In the genomic region with DNA sequence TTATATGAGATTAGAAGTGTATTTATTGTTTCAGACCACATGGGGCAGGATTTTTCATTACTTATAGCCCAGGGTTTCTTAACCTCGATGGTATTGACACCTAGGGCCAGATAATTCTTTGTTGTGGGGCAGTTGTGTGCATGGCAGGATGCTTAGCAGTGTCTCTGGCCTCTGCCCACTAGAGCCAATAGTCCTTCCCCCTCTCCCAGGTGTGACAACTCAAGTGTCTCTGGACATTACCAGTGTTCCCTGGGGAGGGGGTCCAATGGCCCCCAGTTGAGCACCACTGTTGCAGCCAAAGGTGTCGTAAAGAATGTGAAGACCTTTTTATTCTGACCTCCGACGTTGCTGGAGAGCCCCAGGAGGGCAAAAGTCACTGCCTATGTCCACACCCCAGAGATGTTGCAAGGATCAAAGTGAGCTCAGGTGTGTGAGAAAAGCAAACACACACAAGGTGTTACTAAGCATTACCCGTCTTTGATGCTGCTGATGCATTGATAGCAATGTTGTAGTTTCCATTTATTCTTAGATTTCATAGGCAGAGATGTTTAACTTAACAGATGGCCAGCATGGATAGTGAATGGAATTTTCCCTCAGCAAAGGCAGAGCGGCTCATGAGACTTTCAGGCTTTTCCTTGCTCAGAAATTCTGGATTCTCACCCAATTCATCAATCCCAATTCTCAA, we compare ENCODE assay signal across 1 cellular context.
A peak's percentile ranks its signal among the peaks of the same experiment; 100 is the strongest.
TF ChIP-seq lines count a peak whose summit lies in the region.

No MANE protein-coding gene starts in this region.

TF ChIP-seq in HepG2, 621 proteins besides CTCF, POLR2A, EP300 and RAD21 (continued from another document and continues in another):
- TF ChIP-seq, protein P1, sequence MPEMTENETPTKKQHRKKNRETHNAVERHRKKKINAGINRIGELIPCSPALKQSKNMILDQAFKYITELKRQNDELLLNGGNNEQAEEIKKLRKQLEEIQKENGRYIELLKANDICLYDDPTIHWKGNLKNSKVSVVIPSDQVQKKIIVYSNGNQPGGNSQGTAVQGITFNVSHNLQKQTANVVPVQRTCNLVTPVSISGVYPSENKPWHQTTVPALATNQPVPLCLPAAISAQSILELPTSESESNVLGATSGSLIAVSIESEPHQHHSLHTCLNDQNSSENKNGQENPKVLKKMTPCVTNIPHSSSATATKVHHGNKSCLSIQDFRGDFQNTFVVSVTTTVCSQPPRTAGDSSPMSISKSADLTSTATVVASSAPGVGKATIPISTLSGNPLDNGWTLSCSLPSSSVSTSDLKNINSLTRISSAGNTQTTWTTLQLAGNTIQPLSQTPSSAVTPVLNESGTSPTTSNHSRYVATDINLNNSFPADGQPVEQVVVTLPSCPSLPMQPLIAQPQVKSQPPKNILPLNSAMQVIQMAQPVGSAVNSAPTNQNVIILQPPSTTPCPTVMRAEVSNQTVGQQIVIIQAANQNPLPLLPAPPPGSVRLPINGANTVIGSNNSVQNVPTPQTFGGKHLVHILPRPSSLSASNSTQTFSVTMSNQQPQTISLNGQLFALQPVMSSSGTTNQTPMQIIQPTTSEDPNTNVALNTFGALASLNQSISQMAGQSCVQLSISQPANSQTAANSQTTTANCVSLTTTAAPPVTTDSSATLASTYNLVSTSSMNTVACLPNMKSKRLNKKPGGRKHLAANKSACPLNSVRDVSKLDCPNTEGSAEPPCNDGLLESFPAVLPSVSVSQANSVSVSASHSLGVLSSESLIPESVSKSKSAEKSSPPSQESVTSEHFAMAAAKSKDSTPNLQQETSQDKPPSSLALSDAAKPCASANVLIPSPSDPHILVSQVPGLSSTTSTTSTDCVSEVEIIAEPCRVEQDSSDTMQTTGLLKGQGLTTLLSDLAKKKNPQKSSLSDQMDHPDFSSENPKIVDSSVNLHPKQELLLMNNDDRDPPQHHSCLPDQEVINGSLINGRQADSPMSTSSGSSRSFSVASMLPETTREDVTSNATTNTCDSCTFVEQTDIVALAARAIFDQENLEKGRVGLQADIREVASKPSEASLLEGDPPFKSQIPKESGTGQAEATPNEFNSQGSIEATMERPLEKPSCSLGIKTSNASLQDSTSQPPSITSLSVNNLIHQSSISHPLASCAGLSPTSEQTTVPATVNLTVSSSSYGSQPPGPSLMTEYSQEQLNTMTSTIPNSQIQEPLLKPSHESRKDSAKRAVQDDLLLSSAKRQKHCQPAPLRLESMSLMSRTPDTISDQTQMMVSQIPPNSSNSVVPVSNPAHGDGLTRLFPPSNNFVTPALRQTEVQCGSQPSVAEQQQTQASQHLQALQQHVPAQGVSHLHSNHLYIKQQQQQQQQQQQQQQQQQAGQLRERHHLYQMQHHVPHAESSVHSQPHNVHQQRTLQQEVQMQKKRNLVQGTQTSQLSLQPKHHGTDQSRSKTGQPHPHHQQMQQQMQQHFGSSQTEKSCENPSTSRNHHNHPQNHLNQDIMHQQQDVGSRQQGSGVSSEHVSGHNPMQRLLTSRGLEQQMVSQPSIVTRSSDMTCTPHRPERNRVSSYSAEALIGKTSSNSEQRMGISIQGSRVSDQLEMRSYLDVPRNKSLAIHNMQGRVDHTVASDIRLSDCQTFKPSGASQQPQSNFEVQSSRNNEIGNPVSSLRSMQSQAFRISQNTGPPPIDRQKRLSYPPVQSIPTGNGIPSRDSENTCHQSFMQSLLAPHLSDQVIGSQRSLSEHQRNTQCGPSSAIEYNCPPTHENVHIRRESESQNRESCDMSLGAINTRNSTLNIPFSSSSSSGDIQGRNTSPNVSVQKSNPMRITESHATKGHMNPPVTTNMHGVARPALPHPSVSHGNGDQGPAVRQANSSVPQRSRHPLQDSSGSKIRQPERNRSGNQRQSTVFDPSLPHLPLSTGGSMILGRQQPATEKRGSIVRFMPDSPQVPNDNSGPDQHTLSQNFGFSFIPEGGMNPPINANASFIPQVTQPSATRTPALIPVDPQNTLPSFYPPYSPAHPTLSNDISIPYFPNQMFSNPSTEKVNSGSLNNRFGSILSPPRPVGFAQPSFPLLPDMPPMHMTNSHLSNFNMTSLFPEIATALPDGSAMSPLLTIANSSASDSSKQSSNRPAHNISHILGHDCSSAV (CRISPR knock-in tag; IDR thresholded peaks at IDR 0.05; ENCODE audit: borderline replicate concordance), result no peak
- TF ChIP-seq, protein P2, sequence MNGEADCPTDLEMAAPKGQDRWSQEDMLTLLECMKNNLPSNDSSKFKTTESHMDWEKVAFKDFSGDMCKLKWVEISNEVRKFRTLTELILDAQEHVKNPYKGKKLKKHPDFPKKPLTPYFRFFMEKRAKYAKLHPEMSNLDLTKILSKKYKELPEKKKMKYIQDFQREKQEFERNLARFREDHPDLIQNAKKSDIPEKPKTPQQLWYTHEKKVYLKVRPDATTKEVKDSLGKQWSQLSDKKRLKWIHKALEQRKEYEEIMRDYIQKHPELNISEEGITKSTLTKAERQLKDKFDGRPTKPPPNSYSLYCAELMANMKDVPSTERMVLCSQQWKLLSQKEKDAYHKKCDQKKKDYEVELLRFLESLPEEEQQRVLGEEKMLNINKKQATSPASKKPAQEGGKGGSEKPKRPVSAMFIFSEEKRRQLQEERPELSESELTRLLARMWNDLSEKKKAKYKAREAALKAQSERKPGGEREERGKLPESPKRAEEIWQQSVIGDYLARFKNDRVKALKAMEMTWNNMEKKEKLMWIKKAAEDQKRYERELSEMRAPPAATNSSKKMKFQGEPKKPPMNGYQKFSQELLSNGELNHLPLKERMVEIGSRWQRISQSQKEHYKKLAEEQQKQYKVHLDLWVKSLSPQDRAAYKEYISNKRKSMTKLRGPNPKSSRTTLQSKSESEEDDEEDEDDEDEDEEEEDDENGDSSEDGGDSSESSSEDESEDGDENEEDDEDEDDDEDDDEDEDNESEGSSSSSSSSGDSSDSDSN (CRISPR knock-in tag; IDR thresholded peaks at IDR 0.05), result peak; percentile 70; the same call in 1 of the 2 replicates
- TF ChIP-seq TAF15 (IDR thresholded peaks at IDR 0.05; ENCODE audit: low read depth, low read length, poor library complexity, severe bottlenecking) (no peak), SMARCE1 (IDR thresholded peaks at IDR 0.05; ENCODE audit: borderline replicate concordance) (no peak), PAX8 (CRISPR knock-in tag; IDR thresholded peaks at IDR 0.05; ENCODE audit: borderline replicate concordance) (no peak), PHF21A (CRISPR knock-in tag; IDR thresholded peaks at IDR 0.05) (peak; percentile 99), ZSCAN21 (CRISPR knock-in tag; IDR thresholded peaks at IDR 0.05; ENCODE audit: borderline replicate concordance) (peak; percentile 92), ZNF431 (CRISPR knock-in tag; IDR thresholded peaks at IDR 0.05; ENCODE audit: borderline replicate concordance, low read depth) (peak; percentile 85; the same call in 1 of the 2 replicates), ZNF839 (CRISPR knock-in tag; IDR thresholded peaks at IDR 0.05; ENCODE audit: borderline replicate concordance) (peak; percentile 92; the same call in 1 of the 2 replicates), ZNF616 (CRISPR knock-in tag; IDR thresholded peaks at IDR 0.05; ENCODE audit: low read depth) (0 out of 2 replicates have a peak, but pooled peaks have one; percentile 52), SIX4 (CRISPR knock-in tag; IDR thresholded peaks at IDR 0.05) (peak; percentile 97), ZSCAN25 (CRISPR knock-in tag; IDR thresholded peaks at IDR 0.05) (0 out of 2 replicates have a peak, but pooled peaks have one; percentile 52), ZC3H4 (CRISPR knock-in tag; IDR thresholded peaks at IDR 0.05; ENCODE audit: borderline replicate concordance) (peak; percentile 69; the same call in 1 of the 2 replicates), ZFP37 (CRISPR knock-in tag; IDR thresholded peaks at IDR 0.05; ENCODE audit: borderline replicate concordance) (peak; percentile 96), ETV6 (CRISPR knock-in tag; conservative IDR thresholded peaks at IDR 0.05) (peak; percentile 97), ZNF24 (IDR thresholded peaks at IDR 0.05) (0 out of 2 replicates have a peak, but pooled peaks have one; percentile 26), ZNF225 (CRISPR knock-in tag; IDR thresholded peaks at IDR 0.05) (0 out of 2 replicates have a peak, but pooled peaks have one; percentile 69), ZBTB8A (CRISPR knock-in tag; IDR thresholded peaks at IDR 0.05; ENCODE audit: borderline replicate concordance, low read depth) (no peak; the same call in 1 of the 2 replicates), NAIF1 (CRISPR knock-in tag; IDR thresholded peaks at IDR 0.05; ENCODE audit: borderline replicate concordance) (no peak), ZFP90 (CRISPR knock-in tag; IDR thresholded peaks at IDR 0.05; ENCODE audit: borderline replicate concordance) (peak; percentile 99)
- TF ChIP-seq, protein P3, sequence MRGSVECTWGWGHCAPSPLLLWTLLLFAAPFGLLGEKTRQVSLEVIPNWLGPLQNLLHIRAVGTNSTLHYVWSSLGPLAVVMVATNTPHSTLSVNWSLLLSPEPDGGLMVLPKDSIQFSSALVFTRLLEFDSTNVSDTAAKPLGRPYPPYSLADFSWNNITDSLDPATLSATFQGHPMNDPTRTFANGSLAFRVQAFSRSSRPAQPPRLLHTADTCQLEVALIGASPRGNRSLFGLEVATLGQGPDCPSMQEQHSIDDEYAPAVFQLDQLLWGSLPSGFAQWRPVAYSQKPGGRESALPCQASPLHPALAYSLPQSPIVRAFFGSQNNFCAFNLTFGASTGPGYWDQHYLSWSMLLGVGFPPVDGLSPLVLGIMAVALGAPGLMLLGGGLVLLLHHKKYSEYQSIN (CRISPR knock-in tag; IDR thresholded peaks at IDR 0.05; ENCODE audit: borderline replicate concordance), result no peak
- TF ChIP-seq, protein P4, sequence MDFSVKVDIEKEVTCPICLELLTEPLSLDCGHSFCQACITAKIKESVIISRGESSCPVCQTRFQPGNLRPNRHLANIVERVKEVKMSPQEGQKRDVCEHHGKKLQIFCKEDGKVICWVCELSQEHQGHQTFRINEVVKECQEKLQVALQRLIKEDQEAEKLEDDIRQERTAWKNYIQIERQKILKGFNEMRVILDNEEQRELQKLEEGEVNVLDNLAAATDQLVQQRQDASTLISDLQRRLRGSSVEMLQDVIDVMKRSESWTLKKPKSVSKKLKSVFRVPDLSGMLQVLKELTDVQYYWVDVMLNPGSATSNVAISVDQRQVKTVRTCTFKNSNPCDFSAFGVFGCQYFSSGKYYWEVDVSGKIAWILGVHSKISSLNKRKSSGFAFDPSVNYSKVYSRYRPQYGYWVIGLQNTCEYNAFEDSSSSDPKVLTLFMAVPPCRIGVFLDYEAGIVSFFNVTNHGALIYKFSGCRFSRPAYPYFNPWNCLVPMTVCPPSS (IDR thresholded peaks at IDR 0.05), result no peak
- TF ChIP-seq, protein P5, sequence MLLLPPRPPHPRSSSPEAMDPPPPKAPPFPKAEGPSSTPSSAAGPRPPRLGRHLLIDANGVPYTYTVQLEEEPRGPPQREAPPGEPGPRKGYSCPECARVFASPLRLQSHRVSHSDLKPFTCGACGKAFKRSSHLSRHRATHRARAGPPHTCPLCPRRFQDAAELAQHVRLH (CRISPR knock-in tag; IDR thresholded peaks at IDR 0.05; ENCODE audit: borderline replicate concordance, low read depth), result peak; percentile 85; the same call in 1 of the 2 replicates
- TF ChIP-seq, protein P6, sequence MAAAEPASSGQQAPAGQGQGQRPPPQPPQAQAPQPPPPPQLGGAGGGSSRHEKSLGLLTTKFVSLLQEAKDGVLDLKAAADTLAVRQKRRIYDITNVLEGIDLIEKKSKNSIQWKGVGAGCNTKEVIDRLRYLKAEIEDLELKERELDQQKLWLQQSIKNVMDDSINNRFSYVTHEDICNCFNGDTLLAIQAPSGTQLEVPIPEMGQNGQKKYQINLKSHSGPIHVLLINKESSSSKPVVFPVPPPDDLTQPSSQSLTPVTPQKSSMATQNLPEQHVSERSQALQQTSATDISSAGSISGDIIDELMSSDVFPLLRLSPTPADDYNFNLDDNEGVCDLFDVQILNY (CRISPR knock-in tag; conservative IDR thresholded peaks at IDR 0.05), result peak; percentile 54; the same call in 1 of the 2 replicates
- TF ChIP-seq, protein P7, sequence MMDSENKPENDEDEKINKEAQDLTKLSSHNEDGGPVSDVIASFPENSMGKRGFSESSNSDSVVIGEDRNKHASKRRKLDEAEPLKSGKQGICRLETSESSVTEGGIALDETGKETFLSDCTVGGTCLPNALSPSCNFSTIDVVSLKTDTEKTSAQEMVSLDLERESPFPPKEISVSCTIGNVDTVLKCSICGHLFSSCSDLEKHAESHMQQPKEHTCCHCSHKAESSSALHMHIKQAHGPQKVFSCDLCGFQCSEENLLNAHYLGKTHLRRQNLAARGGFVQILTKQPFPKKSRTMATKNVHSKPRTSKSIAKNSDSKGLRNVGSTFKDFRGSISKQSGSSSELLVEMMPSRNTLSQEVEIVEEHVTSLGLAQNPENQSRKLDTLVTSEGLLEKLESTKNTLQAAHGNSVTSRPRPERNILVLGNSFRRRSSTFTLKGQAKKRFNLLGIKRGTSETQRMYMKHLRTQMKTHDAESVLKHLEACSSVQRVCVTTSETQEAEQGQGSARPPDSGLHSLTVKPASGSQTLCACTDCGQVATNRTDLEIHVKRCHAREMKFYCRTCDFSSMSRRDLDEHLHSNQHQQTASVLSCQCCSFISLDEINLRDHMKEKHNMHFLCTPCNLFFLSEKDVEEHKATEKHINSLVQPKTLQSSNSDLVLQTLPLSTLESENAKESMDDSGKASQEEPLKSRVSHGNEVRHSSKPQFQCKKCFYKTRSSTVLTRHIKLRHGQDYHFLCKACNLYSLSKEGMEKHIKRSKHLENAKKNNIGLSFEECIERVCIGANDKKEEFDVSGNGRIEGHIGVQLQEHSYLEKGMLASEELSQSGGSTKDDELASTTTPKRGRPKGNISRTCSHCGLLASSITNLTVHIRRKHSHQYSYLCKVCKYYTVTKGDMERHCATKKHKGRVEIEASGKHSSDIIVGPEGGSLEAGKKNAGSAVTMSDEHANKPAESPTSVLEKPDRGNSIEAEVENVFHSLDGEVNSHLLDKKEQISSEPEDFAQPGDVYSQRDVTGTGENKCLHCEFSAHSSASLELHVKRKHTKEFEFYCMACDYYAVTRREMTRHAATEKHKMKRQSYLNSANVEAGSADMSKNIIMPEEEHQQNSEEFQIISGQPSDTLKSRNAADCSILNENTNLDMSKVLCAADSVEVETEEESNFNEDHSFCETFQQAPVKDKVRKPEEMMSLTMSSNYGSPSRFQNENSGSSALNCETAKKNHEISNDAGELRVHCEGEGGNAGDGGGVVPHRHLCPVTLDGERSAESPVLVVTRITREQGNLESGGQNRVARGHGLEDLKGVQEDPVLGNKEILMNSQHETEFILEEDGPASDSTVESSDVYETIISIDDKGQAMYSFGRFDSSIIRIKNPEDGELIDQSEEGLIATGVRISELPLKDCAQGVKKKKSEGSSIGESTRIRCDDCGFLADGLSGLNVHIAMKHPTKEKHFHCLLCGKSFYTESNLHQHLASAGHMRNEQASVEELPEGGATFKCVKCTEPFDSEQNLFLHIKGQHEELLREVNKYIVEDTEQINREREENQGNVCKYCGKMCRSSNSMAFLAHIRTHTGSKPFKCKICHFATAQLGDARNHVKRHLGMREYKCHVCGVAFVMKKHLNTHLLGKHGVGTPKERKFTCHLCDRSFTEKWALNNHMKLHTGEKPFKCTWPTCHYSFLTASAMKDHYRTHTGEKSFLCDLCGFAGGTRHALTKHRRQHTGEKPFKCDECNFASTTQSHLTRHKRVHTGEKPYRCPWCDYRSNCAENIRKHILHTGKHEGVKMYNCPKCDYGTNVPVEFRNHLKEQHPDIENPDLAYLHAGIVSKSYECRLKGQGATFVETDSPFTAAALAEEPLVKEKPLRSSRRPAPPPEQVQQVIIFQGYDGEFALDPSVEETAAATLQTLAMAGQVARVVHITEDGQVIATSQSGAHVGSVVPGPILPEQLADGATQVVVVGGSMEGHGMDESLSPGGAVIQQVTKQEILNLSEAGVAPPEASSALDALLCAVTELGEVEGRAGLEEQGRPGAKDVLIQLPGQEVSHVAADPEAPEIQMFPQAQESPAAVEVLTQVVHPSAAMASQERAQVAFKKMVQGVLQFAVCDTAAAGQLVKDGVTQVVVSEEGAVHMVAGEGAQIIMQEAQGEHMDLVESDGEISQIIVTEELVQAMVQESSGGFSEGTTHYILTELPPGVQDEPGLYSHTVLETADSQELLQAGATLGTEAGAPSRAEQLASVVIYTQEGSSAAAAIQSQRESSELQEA (CRISPR knock-in tag; IDR thresholded peaks at IDR 0.05; ENCODE audit: not compliant biosample characterization), result no peak
